Comparison of ENCODE assay signal across 18 cellular contexts in the genomic region with DNA sequence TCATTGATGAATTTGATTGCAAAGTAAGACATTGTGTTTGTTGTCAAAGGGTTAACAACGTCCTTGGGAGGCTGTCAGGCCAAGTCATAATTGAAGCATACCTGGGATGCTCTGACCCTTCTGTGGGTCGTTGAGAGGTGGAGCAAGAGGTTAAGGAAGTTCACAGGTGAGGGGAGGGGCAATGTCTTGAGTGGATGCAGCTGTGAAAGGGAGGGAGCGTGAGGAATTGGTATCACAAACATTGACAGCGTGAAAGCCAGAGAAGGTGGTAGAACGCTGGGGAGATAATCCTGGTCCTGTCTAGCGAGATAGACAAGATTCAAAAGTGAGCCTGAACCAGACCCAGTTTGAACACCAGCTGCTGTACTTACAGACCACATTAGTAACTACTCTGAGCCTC.
A peak's percentile ranks its signal among the peaks of the same experiment; 100 is the strongest.
DNase-seq lines count a peak whose midpoint lies in the region; FAIRE-seq and TF ChIP-seq lines count a peak whose summit lies in the region.
"Had no signal": no experiment of that assay in that cellular context is flagged by ENCODE, and none has a peak within 500 bp of the region (broad histone marks: within the 10 kb centered on the region; RNA-seq: fewer than 3 reads in every experiment).

No MANE protein-coding gene starts in this region.

- 0 out of 2 replicates have a peak overlapping the region, but pooled peaks have one; percentile 11 for H2AFZ ChIP-seq in H1 (ENCODE audit: low read length)

- H2BK15ac ChIP-seq in H1 (ENCODE audit: low read length) (no peak overlapping the region), mesendoderm (replicated peaks; ENCODE audit: low read depth) (no peak overlapping the region)

- intact Hi-C loops in Caco-2 (cut with micrococcal nuclease; ENCODE audit: unreplicated experiment) = no loop called here
- intact Hi-C loops in sigmoid colon (cut with DNase I) = no loop called here

- H3K23ac ChIP-seq in H1 (ENCODE audit: insufficient read length) (no peak overlapping the region), mesendoderm (ENCODE audit: low read length) (no peak overlapping the region)

- no peaks in the 10 kb centered on the region for H4K20me1 ChIP-seq in H1 (replicated peaks in 1 of 2; ENCODE audit: control insufficient read depth in 1 of 2, insufficient read depth in 2 of 2, low read length in 2 of 2)

- no peaks in the 10 kb centered on the region for H3K79me2 ChIP-seq in H1 (ENCODE audit: control insufficient read depth in 1 of 2, insufficient read depth in 2 of 2, low read length in 2 of 2)
- H3K79me2 ChIP-seq in mesendoderm (ENCODE audit: control insufficient read depth, insufficient read depth, low read length) = no peaks in the 10 kb centered on the region

- H3K4me1 ChIP-seq in Caco-2 (peaks cover 22% of the 10 kb centered on the region), H1 (replicated peaks in 1 of 4; ENCODE audit: control insufficient read depth in 3 of 4, insufficient read depth in 4 of 4, low read length in 3 of 4) (peaks cover 9 to 26% (median 20%) of the 10 kb centered on the region in 4 experiments), mesendoderm (ENCODE audit: control insufficient read depth, low read depth, low read length) (peaks cover 15% of the 10 kb centered on the region), sigmoid colon (peaks cover 0 to 16% (median 11%) of the 10 kb centered on the region in 4 donors), HAP-1 (peaks cover 26% of the 10 kb centered on the region)
- H3K4me1 ChIP-seq: A549 had no signal

- TF ChIP-seq RAD21 in H1 (IDR thresholded peaks at IDR 0.05 in 1 of 2, conservative IDR thresholded peaks at IDR 0.05 in 1 of 2; ENCODE audit: low read depth in 2 of 2, low read length in 2 of 2) = no peak

- H4K8ac ChIP-seq in H1 (ENCODE audit: extremely low read depth, insufficient read depth, low read length) (no peak overlapping the region), mesendoderm (ENCODE audit: low read depth, low read length) (no peak overlapping the region)

- H3K27ac ChIP-seq in H1 (ENCODE audit: low read depth, low read length) (no peak overlapping the region), mesendoderm (ENCODE audit: low read depth, low read length) (no peak overlapping the region), sigmoid colon (no peak overlapping the region)
- H3K27ac ChIP-seq: 22Rv1, A549, C4-2B had no signal

- H3K14ac ChIP-seq in H1 (ENCODE audit: insufficient read length) = no peak overlapping the region

- no peaks in the 10 kb centered on the region for H3K36me3 Mint-ChIP-seq in Caco-2 (ENCODE audit: insufficient read depth, unreplicated experiment)
- H3K36me3 Mint-ChIP-seq: IgD-negative memory B cell had no signal

- no peaks in the 10 kb centered on the region for H3K27me3 Mint-ChIP-seq in Caco-2 (ENCODE audit: insufficient read depth, unreplicated experiment)

- TF ChIP-seq EP300 in H1 (IDR thresholded peaks at IDR 0.05; ENCODE audit: borderline replicate concordance in 1 of 2, low read depth in 2 of 2, low read length in 2 of 2) (no peak), sigmoid colon (IDR thresholded peaks at IDR 0.05) (no peak)

- H4K91ac ChIP-seq in H1 (replicated peaks; ENCODE audit: insufficient read length, low read length) = peak overlapping the region; percentile 13

- BruUV-seq in Caco-2 (replicated peaks; lab: Mats Ljungman, UMichigan) = no TSS peak

- peak; percentile 32 to 65 for DNase-seq in Caco-2
- no peak for DNase-seq in H1 (ENCODE audit: low read depth in 1 of 2, low spot score in 2 of 2)
- DNase-seq in mesendoderm = peak; percentile 46
- peak; percentile 14 for DNase-seq in sigmoid colon
- no peak for DNase-seq in HAP-1 (ENCODE audit: low spot score in 2 of 2)
- no peak for DNase-seq in SK-N-DZ (ENCODE audit: low spot score)
- no peak for DNase-seq in DMS153 treated with DMSO at 0.1 percent for 48 hours (lab: John Stamatoyannopoulos, UW; ENCODE audit: unreplicated experiment)
- DNase-seq: AML-193; CD4-positive, alpha-beta T cell; DMS153; DMS79 treated with DMSO at 0.1 percent for 48 hours; GF-D8; HFFc6 had no signal

- H3K79me1 ChIP-seq in H1 (ENCODE audit: low read depth, low read length) (no peaks in the 10 kb centered on the region), mesendoderm (ENCODE audit: low read length) (no peaks in the 10 kb centered on the region)

- no peak overlapping the region for H2BK120ac ChIP-seq in H1 (replicated peaks; ENCODE audit: low read depth, low read length)
- no peak overlapping the region for H2BK120ac ChIP-seq in mesendoderm (ENCODE audit: low read depth, low read length)

- TF ChIP-seq CTCF in Caco-2 (IDR thresholded peaks at IDR 0.05; ENCODE audit: insufficient read depth in 1 of 2, low read depth in 1 of 2, low read length in 1 of 2, severe bottlenecking in 1 of 2, unreplicated experiment in 1 of 2) = no peak
- TF ChIP-seq CTCF in H1 (IDR thresholded peaks at IDR 0.05; ENCODE audit: control extremely low read depth in 1 of 3, insufficient read depth in 1 of 3, low read depth in 1 of 3, low read length in 3 of 3) = no peak
- TF ChIP-seq CTCF in sigmoid colon (IDR thresholded peaks at IDR 0.05) = no peak

- H3K18ac ChIP-seq in H1 (ENCODE audit: extremely low read depth, low read length) = 0 out of 2 replicates have a peak overlapping the region, but pooled peaks have one; percentile 33
- no peak overlapping the region for H3K18ac ChIP-seq in mesendoderm (ENCODE audit: low read length)

- POLR2A ChIA-PET in Caco-2 (lab: Charles Lee) = no interaction called here
- POLR2A ChIA-PET in H1 (lab: Charles Lee; ENCODE audit: partially characterized antibody) = interaction anchor here (0.8 kb wide), 1 partner anchor 9 kb away, joined by 3 read pairs; no protein-coding TSS in a partner anchor

- H3K56ac ChIP-seq in H1 (replicated peaks; ENCODE audit: insufficient read length, low read depth, low read length) (no peak overlapping the region), mesendoderm (ENCODE audit: low read length) (peak overlapping the region; percentile 22)

- no peak overlapping the region for H3K9ac ChIP-seq in H1 (replicated peaks in 1 of 4; ENCODE audit: extremely low read depth in 1 of 4, low read depth in 3 of 4, low read length in 3 of 4)
- no peak overlapping the region for H3K9ac ChIP-seq in mesendoderm (ENCODE audit: low read length)

- CTCF ChIA-PET in Caco-2 (lab: Charles Lee) (no interaction called here), H1 (lab: Charles Lee; ENCODE audit: partially characterized antibody) (interaction anchor here (0.7 to 1.4 kb wide), 5 partner anchors 13 to 434 kb away, joined by 3 read pairs; no protein-coding TSS in a partner anchor)

- no peak overlapping the region for H3K27ac Mint-ChIP-seq in Caco-2 (ENCODE audit: unreplicated experiment)
- H3K27ac Mint-ChIP-seq: CD4-positive, alpha-beta T cell; HFFc6; IgD-negative memory B cell had no signal

- H3K27me3 ChIP-seq in Caco-2 (replicated peaks; ENCODE audit: control insufficient read depth, insufficient read depth, low read length) (no peaks in the 10 kb centered on the region), H1 (replicated peaks in 1 of 4; ENCODE audit: control insufficient read depth in 3 of 4, extremely low read depth in 1 of 4, insufficient read depth in 3 of 4, low read length in 3 of 4) (no peaks in the 10 kb centered on the region), mesendoderm (ENCODE audit: insufficient read depth, low read length, poor library complexity) (no peaks in the 10 kb centered on the region), sigmoid colon (no peaks in the 10 kb centered on the region), HAP-1 (ENCODE audit: low read depth) (no peaks in the 10 kb centered on the region)

- H3K4me2 ChIP-seq in H1 (ENCODE audit: insufficient read depth in 1 of 2, low read depth in 2 of 2, low read length in 2 of 2) = no peak overlapping the region
- H3K4me2 ChIP-seq in mesendoderm (ENCODE audit: low read length) = no peak overlapping the region
- H3K4me2 ChIP-seq: A549 had no signal

- H3K36me3 ChIP-seq in Caco-2 (ENCODE audit: control insufficient read depth, insufficient read depth, low read length) (no peaks in the 10 kb centered on the region), H1 (ENCODE audit: control insufficient read depth in 2 of 4, insufficient read depth in 4 of 4, low read length in 3 of 4) (no peaks in the 10 kb centered on the region), mesendoderm (ENCODE audit: control insufficient read depth, insufficient read depth, low read length) (no peaks in the 10 kb centered on the region), sigmoid colon (no peaks in the 10 kb centered on the region), HAP-1 (replicated peaks) (no peaks in the 10 kb centered on the region)

- FAIRE-seq in H1 (lab: Jason Lieb, UNC) = no peak
- FAIRE-seq: A549, HTR-8/SVneo had no signal

- H3K4ac ChIP-seq in H1 (replicated peaks; ENCODE audit: insufficient read length, low read depth, low read length) = no peak overlapping the region
- H3K4ac ChIP-seq in mesendoderm (ENCODE audit: low read depth, low read length) = no peak overlapping the region

- in situ Hi-C loops in HAP-1 (cut with MboI; ENCODE audit: low sequenced_read_pairs) = no loop called here

- TF ChIP-seq POLR2A in H1 (IDR thresholded peaks at IDR 0.05; ENCODE audit: control extremely low read depth in 1 of 2, low read depth in 2 of 2, low read length in 2 of 2) = no peak
- no peak for TF ChIP-seq POLR2A in sigmoid colon (IDR thresholded peaks at IDR 0.05)

- peaks cover 48% of the 10 kb centered on the region for H3K4me1 Mint-ChIP-seq in Caco-2 (ENCODE audit: low read depth, unreplicated experiment)

- H3K9me3 ChIP-seq in Caco-2 (no peaks in the 10 kb centered on the region), H1 (ENCODE audit: insufficient read depth in 2 of 2, low read depth in 1 of 2, low read length in 1 of 2) (no peaks in the 10 kb centered on the region), sigmoid colon (no peaks in the 10 kb centered on the region), HAP-1 (no peaks in the 10 kb centered on the region)
- H3K9me3 ChIP-seq: A549 had no signal

- H4K5ac ChIP-seq in H1 (ENCODE audit: insufficient read length, low read depth, low read length) (no peak overlapping the region), mesendoderm (ENCODE audit: low read length) (no peak overlapping the region)

- H3K4me3 ChIP-seq in Caco-2 (ENCODE audit: low read depth, low read length) = no peak overlapping the region
- H3K4me3 ChIP-seq in H1 (ENCODE audit: extremely low read depth in 1 of 4, insufficient read depth in 2 of 4, low read depth in 3 of 4, low read length in 4 of 4) = no peak overlapping the region
- no peak overlapping the region for H3K4me3 ChIP-seq in mesendoderm (ENCODE audit: low read length)
- H3K4me3 ChIP-seq in sigmoid colon = no peak overlapping the region
- no peak overlapping the region for H3K4me3 ChIP-seq in HAP-1
- H3K4me3 ChIP-seq: A549 had no signal

- H2BK12ac ChIP-seq in H1 (ENCODE audit: low read depth, low read length) = peak overlapping the region; percentile 80; the same call in 1 of the 2 replicates

- peak overlapping the region; percentile 38; the same call in 1 of the 2 replicates for H2BK20ac ChIP-seq in H1 (ENCODE audit: low read length)

- H3K4me3 Mint-ChIP-seq in Caco-2 (ENCODE audit: unreplicated experiment) = no peak overlapping the region
- H3K4me3 Mint-ChIP-seq: CD4-positive, alpha-beta T cell; HFFc6; IgD-negative memory B cell had no signal

- H2AK5ac ChIP-seq in H1 (ENCODE audit: low read depth, low read length) = no peak overlapping the region
- peak overlapping the region; percentile 57 for H2AK5ac ChIP-seq in mesendoderm (ENCODE audit: low read length)

- H3K9me3 Mint-ChIP-seq in Caco-2 (ENCODE audit: unreplicated experiment) = no peaks in the 10 kb centered on the region
- H3K9me3 Mint-ChIP-seq: CD4-positive, alpha-beta T cell; HFFc6; IgD-negative memory B cell had no signal

- WGBS in H1 (ENCODE audit: extremely low coverage in 1 of 2, insufficient coverage in 1 of 2, insufficient read length in 1 of 2, insufficient replicate concordance in 2 of 2, low coverage in 1 of 2, low lambda C conversion rate in 2 of 2, missing lambda C conversion rate in 1 of 2), 2 experiments = 74% methylated on average over 6 of the region's 6 CpGs; no CpG with 5 or more reads in 1 of the 2 experiments
- no CpG with 5 or more reads among the region's 6 CpGs for WGBS in mesendoderm (ENCODE audit: extremely low coverage, insufficient coverage, low lambda C conversion rate)
- 60 to 71% methylated on average over 6 of the region's 6 CpGs for WGBS in sigmoid colon, 2 donors

- H2BK5ac ChIP-seq in H1 (ENCODE audit: low read depth, low read length) = no peak overlapping the region; the same call in 1 of the 2 replicates
- no peak overlapping the region for H2BK5ac ChIP-seq in mesendoderm (ENCODE audit: low read length)

- H3K23me2 ChIP-seq in H1 (ENCODE audit: low read depth, low read length) = peaks cover 6% of the 10 kb centered on the region; the same call in 1 of the 2 replicates

Comparison
In these comparisons a context has a peak if more than half of its experiments do, and no peak if none do; other contexts are left out.
1. DNase-seq: peak in Caco-2 (2 of 2), mesendoderm (single experiment) and sigmoid colon (single experiment); none in H1 (0 of 2), HAP-1 (0 of 2), SK-N-DZ (single experiment) and DMS153 treated with DMSO at 0.1 percent for 48 hours (single experiment).